In the genomic region with DNA sequence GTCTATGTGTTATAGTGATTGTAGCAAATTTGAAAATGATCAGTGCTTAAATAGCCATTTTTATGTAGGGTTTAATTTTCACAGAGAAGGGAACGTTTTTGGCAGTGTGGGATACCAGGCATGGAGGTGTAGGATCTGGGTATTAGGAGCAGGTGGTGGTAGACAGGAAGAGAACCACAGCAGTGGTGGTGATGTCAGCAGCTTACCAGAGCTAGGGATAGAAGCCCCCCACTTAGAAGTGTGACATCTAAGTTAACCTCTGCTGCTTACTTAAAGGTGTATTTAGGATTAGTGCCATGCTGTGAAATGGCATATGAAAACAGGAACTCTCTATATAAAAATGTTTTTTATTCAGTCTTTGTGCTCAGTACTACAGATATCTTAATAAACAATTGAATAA, we compare ENCODE assay signal across 19 cellular contexts.
"Had no signal": no experiment of that assay in that cellular context is flagged by ENCODE, and none has a peak within 500 bp of the region (broad histone marks: within the 10 kb centered on the region; RNA-seq: fewer than 3 reads in every experiment).

No MANE protein-coding gene starts in this region.

- H3K27ac ChIP-seq: SJSA1, tibial nerve, uterus had no signal

- H3K36me3 ChIP-seq: SJSA1, tibial nerve, uterus had no signal

- DNase-seq: activated CD4-positive, alpha-beta T cell treated with anti-CD3 and anti-CD28 coated beads for 4 hours; activated naive CD4-positive, alpha-beta T cell treated with anti-CD3 and anti-CD28 coated beads, Interleukin-2, amount 10 ng/mL, durations not matched to agents 7 days and 5 days; anterior cingulate cortex; cerebellar nuclear complex; effector memory CD4-positive, alpha-beta T cell; foreskin fibroblast; kidney glomerular epithelial cell; mesendoderm; nucleus accumbens; posterior cingulate gyrus; retina; substantia nigra; T-cell; uterus had no signal

- H3K4me3 Mint-ChIP-seq: activated naive CD4-positive, alpha-beta T cell treated with anti-CD3 and anti-CD28 coated beads, Interleukin-2, amount 10 ng/mL, durations not matched to agents 7 days and 5 days; dendritic cell treated with granulocyte-macrophage colony-stimulating factor and Interleukin-4, amounts not matched to agents 40 ng/mL and 50 ng/mL, for 4 days; nephron; stimulated activated memory B cell treated with anti-CD40 and anti-IgM and Interleukin-4, amounts not matched to agents 10 μg/mL and 1 μg/mL and 100 μg/mL, for 72 hours; T-cell had no signal

- H3K27me3 ChIP-seq: SJSA1, tibial nerve, uterus had no signal

- H3K9me3 Mint-ChIP-seq: activated naive CD4-positive, alpha-beta T cell treated with anti-CD3 and anti-CD28 coated beads, Interleukin-2, amount 10 ng/mL, durations not matched to agents 7 days and 5 days; dendritic cell treated with granulocyte-macrophage colony-stimulating factor and Interleukin-4, amounts not matched to agents 40 ng/mL and 50 ng/mL, for 4 days; nephron; stimulated activated memory B cell treated with anti-CD40 and anti-IgM and Interleukin-4, amounts not matched to agents 10 μg/mL and 1 μg/mL and 100 μg/mL, for 72 hours; T-cell had no signal

- ATAC-seq: stimulated activated memory B cell treated with anti-CD40 and anti-IgM and Interleukin-4, amounts not matched to agents 10 μg/mL and 1 μg/mL and 100 μg/mL, for 72 hours; T-cell had no signal

- H3K4me3 ChIP-seq: SJSA1, tibial nerve, uterus had no signal

- H3K27me3 Mint-ChIP-seq: activated naive CD4-positive, alpha-beta T cell treated with anti-CD3 and anti-CD28 coated beads, Interleukin-2, amount 10 ng/mL, durations not matched to agents 7 days and 5 days; dendritic cell treated with granulocyte-macrophage colony-stimulating factor and Interleukin-4, amounts not matched to agents 40 ng/mL and 50 ng/mL, for 4 days; stimulated activated memory B cell treated with anti-CD40 and anti-IgM and Interleukin-4, amounts not matched to agents 10 μg/mL and 1 μg/mL and 100 μg/mL, for 72 hours; T-cell had no signal

- H3K27ac Mint-ChIP-seq: dendritic cell treated with granulocyte-macrophage colony-stimulating factor and Interleukin-4, amounts not matched to agents 40 ng/mL and 50 ng/mL, for 4 days; nephron; stimulated activated memory B cell treated with anti-CD40 and anti-IgM and Interleukin-4, amounts not matched to agents 10 μg/mL and 1 μg/mL and 100 μg/mL, for 72 hours had no signal

- H3K9me3 ChIP-seq: SJSA1, tibial nerve, uterus had no signal
